In genomic region chr3:172038823-172039222, GRCh38 we compare ENCODE assay signal across 8 cellular contexts. TPM values are rescaled to one million over a fixed set of nuclear protein-coding genes. Genes with fewer than 3 reads are reported as not detected.
DNase-seq lines count a peak whose midpoint lies in the region; ATAC-seq and TF ChIP-seq lines count a peak whose summit lies in the region.

No MANE protein-coding gene starts in this region.

- H3K4me3 ChIP-seq in WI38 (ENCODE audit: low read depth, low read length) = peak overlapping the region; percentile 97

- H3K9me3 Mint-ChIP-seq in T-helper 1 cell treated with Interleukin-12 subunit alpha and Interleukin-12 subunit beta and Interleukin-4 antibody, amounts not matched to agents 30 μg/mL and 1 μg/mL, for 36 hours = no peaks in the 10 kb centered on the region
- H3K9me3 Mint-ChIP-seq in glutamatergic neuron (ENCODE audit: unreplicated experiment) = peaks cover 6% of the 10 kb centered on the region
- H3K9me3 Mint-ChIP-seq in stimulated activated naive B cell treated with anti-CD40 and anti-IgM and Interleukin-4, amounts not matched to agents 10 μg/mL and 1 μg/mL and 100 μg/mL, for 72 hours = peaks cover 0 to 3% of the 10 kb centered on the region in 2 donors

- peaks cover 14% of the 10 kb centered on the region for H3K27me3 Mint-ChIP-seq in T-helper 1 cell treated with Interleukin-12 subunit alpha and Interleukin-12 subunit beta and Interleukin-4 antibody, amounts not matched to agents 30 μg/mL and 1 μg/mL, for 36 hours (ENCODE audit: low read depth)
- H3K27me3 Mint-ChIP-seq in glutamatergic neuron (ENCODE audit: unreplicated experiment) = peaks cover 2% of the 10 kb centered on the region
- H3K27me3 Mint-ChIP-seq in stimulated activated naive B cell treated with anti-CD40 and anti-IgM and Interleukin-4, amounts not matched to agents 10 μg/mL and 1 μg/mL and 100 μg/mL, for 72 hours = peaks cover 16 to 34% of the 10 kb centered on the region in 2 donors

- H3K4me1 Mint-ChIP-seq in T-helper 1 cell treated with Interleukin-12 subunit alpha and Interleukin-12 subunit beta and Interleukin-4 antibody, amounts not matched to agents 30 μg/mL and 1 μg/mL, for 36 hours (ENCODE audit: low read depth) = peaks cover 28% of the 10 kb centered on the region
- H3K4me1 Mint-ChIP-seq in glutamatergic neuron (ENCODE audit: low read depth, unreplicated experiment) = no peaks in the 10 kb centered on the region
- peaks cover 3 to 8% of the 10 kb centered on the region in 2 donors for H3K4me1 Mint-ChIP-seq in stimulated activated naive B cell treated with anti-CD40 and anti-IgM and Interleukin-4, amounts not matched to agents 10 μg/mL and 1 μg/mL and 100 μg/mL, for 72 hours

- H3K27ac Mint-ChIP-seq in T-helper 1 cell treated with Interleukin-12 subunit alpha and Interleukin-12 subunit beta and Interleukin-4 antibody, amounts not matched to agents 30 μg/mL and 1 μg/mL, for 36 hours = peak overlapping the region; percentile 31
- no peak overlapping the region for H3K27ac Mint-ChIP-seq in glutamatergic neuron (ENCODE audit: unreplicated experiment)
- H3K27ac Mint-ChIP-seq in stimulated activated naive B cell treated with anti-CD40 and anti-IgM and Interleukin-4, amounts not matched to agents 10 μg/mL and 1 μg/mL and 100 μg/mL, for 72 hours = no peak overlapping the region

- peak overlapping the region; percentile 98 for H3K4me3 Mint-ChIP-seq in T-helper 1 cell treated with Interleukin-12 subunit alpha and Interleukin-12 subunit beta and Interleukin-4 antibody, amounts not matched to agents 30 μg/mL and 1 μg/mL, for 36 hours
- peak overlapping the region; percentile 88 for H3K4me3 Mint-ChIP-seq in glutamatergic neuron (ENCODE audit: unreplicated experiment)
- H3K4me3 Mint-ChIP-seq in stimulated activated naive B cell treated with anti-CD40 and anti-IgM and Interleukin-4, amounts not matched to agents 10 μg/mL and 1 μg/mL and 100 μg/mL, for 72 hours = peak overlapping the region; percentile 30 to 94

- DNase-seq in T-helper 1 cell (no peak), glutamatergic neuron (no peak), COR-L47 (lab: John Stamatoyannopoulos, UW) (no peak), NCI-H1436 treated with DMSO at 0.1 percent for 48 hours (lab: John Stamatoyannopoulos, UW) (no peak)
- DNase-seq in stimulated activated naive B cell treated with anti-CD40 and anti-IgM and Interleukin-4, amounts not matched to agents 10 μg/mL and 1 μg/mL and 100 μg/mL, for 72 hours = no peak

- TF ChIP-seq CTCF in WI38 (IDR thresholded peaks at IDR 0.05; ENCODE audit: low read depth, low read length) (no peak), glutamatergic neuron (IDR thresholded peaks at IDR 0.05; ENCODE audit: partially characterized antibody, unreplicated experiment) (no peak)

- no peak for ATAC-seq in stimulated activated naive B cell treated with anti-CD40 and anti-IgM and Interleukin-4, amounts not matched to agents 10 μg/mL and 1 μg/mL and 100 μg/mL, for 72 hours (replicated peaks)
- no peak for ATAC-seq in GM21447 (IDR thresholded peaks at IDR 0.05; ENCODE audit: unreplicated experiment)

- peaks cover 2% of the 10 kb centered on the region for H3K36me3 Mint-ChIP-seq in T-helper 1 cell treated with Interleukin-12 subunit alpha and Interleukin-12 subunit beta and Interleukin-4 antibody, amounts not matched to agents 30 μg/mL and 1 μg/mL, for 36 hours (ENCODE audit: low read depth)
- H3K36me3 Mint-ChIP-seq in glutamatergic neuron (ENCODE audit: unreplicated experiment) = no peaks in the 10 kb centered on the region
- H3K36me3 Mint-ChIP-seq in stimulated activated naive B cell treated with anti-CD40 and anti-IgM and Interleukin-4, amounts not matched to agents 10 μg/mL and 1 μg/mL and 100 μg/mL, for 72 hours = peaks cover 0 to 4% of the 10 kb centered on the region in 2 donors

RNA-seq across cellular contexts. Expression of gene FNDC3B, which starts 0.6 kb away (rescaled TPM):
- total RNA-seq in glutamatergic neuron (ENCODE audit: unreplicated experiment) = 11.7 TPM
